14 cellular contexts compared by ENCODE assay signal in genomic region chrX:5086388-5086787, GRCh38.
A peak's percentile ranks its signal among the peaks of the same experiment; 100 is the strongest.
DNase-seq lines count a peak whose midpoint lies in the region; ATAC-seq and TF ChIP-seq lines count a peak whose summit lies in the region.
"Had no signal": no experiment of that assay in that cellular context is flagged by ENCODE, and none has a peak within 500 bp of the region (broad histone marks: within the 10 kb centered on the region; RNA-seq: fewer than 3 reads in every experiment).

No MANE protein-coding gene starts in this region.

- H3K27me3 Mint-ChIP-seq in CD8-positive, alpha-beta T cell (ENCODE audit: low read depth), result no peaks in the 10 kb centered on the region
- H3K27me3 Mint-ChIP-seq: B cell; CD4-positive, alpha-beta T cell had no signal

- POLR2A ChIA-PET in CD8-positive, alpha-beta T cell (lab: Charles Lee), result no interaction called here

- no peak for ATAC-seq in upper lobe of right lung
- ATAC-seq in CD8-positive, alpha-beta T cell, result no peak
- ATAC-seq: GM12878, GM23338 had no signal

- no peak overlapping the region for H3K4me3 ChIP-seq in fibroblast of villous mesenchyme (ENCODE audit: low read depth, low read length)
- no peak overlapping the region for H3K4me3 ChIP-seq in upper lobe of right lung
- H3K4me3 ChIP-seq in CD8-positive, alpha-beta T cell (ENCODE audit: low read depth, low read length), result no peak overlapping the region
- H3K4me3 ChIP-seq: GM12878, GM23338 had no signal

- peaks cover 2% of the 10 kb centered on the region for H3K9me3 Mint-ChIP-seq in CD8-positive, alpha-beta T cell
- H3K9me3 Mint-ChIP-seq: GM23338 had no signal

- no peak overlapping the region for H3K4me3 Mint-ChIP-seq in CD8-positive, alpha-beta T cell
- H3K4me3 Mint-ChIP-seq: B cell; CD4-positive, alpha-beta T cell; GM23338; H9 had no signal

- CTCF ChIA-PET in CD8-positive, alpha-beta T cell (lab: Charles Lee), result no interaction called here

- H3K27me3 ChIP-seq in upper lobe of right lung, result no peaks in the 10 kb centered on the region
- H3K27me3 ChIP-seq in CD8-positive, alpha-beta T cell (ENCODE audit: insufficient read depth, low read length), result no peaks in the 10 kb centered on the region

- H3K27ac Mint-ChIP-seq in CD8-positive, alpha-beta T cell, result no peak overlapping the region
- H3K27ac Mint-ChIP-seq: B cell; CD4-positive, alpha-beta T cell; GM23338; H9 had no signal

- intact Hi-C loops in upper lobe of right lung (cut with DNase I), result no loop called here
- intact Hi-C loops in CD8-positive, alpha-beta T cell (cut with DNase I, micrococcal nuclease), result no loop called here

- TF ChIP-seq CTCF in fibroblast of villous mesenchyme (IDR thresholded peaks at IDR 0.05; ENCODE audit: insufficient read depth, low read depth, low read length) (no peak), upper lobe of right lung (IDR thresholded peaks at IDR 0.05) (no peak)
- TF ChIP-seq CTCF in CD8-positive, alpha-beta T cell (IDR thresholded peaks at IDR 0.05), result no peak

- H3K27ac ChIP-seq in upper lobe of right lung, result no peak overlapping the region
- H3K27ac ChIP-seq in CD8-positive, alpha-beta T cell (ENCODE audit: low read depth, low read length), result no peak overlapping the region

- H3K4me1 Mint-ChIP-seq in CD8-positive, alpha-beta T cell (ENCODE audit: low read depth), result no peaks in the 10 kb centered on the region
- H3K4me1 Mint-ChIP-seq: B cell had no signal

- H3K9me3 ChIP-seq in upper lobe of right lung, result no peaks in the 10 kb centered on the region
- H3K9me3 ChIP-seq in CD8-positive, alpha-beta T cell (ENCODE audit: low read length), result no peaks in the 10 kb centered on the region

- H3K36me3 ChIP-seq in upper lobe of right lung, result no peaks in the 10 kb centered on the region
- H3K36me3 ChIP-seq in CD8-positive, alpha-beta T cell (ENCODE audit: insufficient read depth, low read length), result no peaks in the 10 kb centered on the region

- H3K4me1 ChIP-seq in upper lobe of right lung, result no peaks in the 10 kb centered on the region
- H3K4me1 ChIP-seq in CD8-positive, alpha-beta T cell (ENCODE audit: insufficient read depth, low read length), result no peaks in the 10 kb centered on the region

- DNase-seq in NCI-H526 (lab: John Stamatoyannopoulos, UW) (peak; percentile 6 to 21), NCI-H526 treated with DMSO at 0.1 percent for 48 hours (lab: John Stamatoyannopoulos, UW) (no peak), M059J (ENCODE audit: low read depth) (peak; percentile 51), NCI-H69 (lab: John Stamatoyannopoulos, UW) (peak; percentile 5), fibroblast of villous mesenchyme (ENCODE audit: low read depth) (peak; percentile 1), upper lobe of right lung (no peak)
- no peak for DNase-seq in CD8-positive, alpha-beta T cell
- DNase-seq: C1 segment of cervical spinal cord; CD4-positive, alpha-beta T cell; DMS79; H9 had no signal

- no peaks in the 10 kb centered on the region for H3K36me3 Mint-ChIP-seq in CD8-positive, alpha-beta T cell

Comparison
In these comparisons a context has a peak if more than half of its experiments do, and no peak if none do; other contexts are left out.
1. DNase-seq: peak in NCI-H526 (2 of 2), M059J (single experiment), NCI-H69 (single experiment) and fibroblast of villous mesenchyme (single experiment); none in NCI-H526 treated with DMSO at 0.1 percent for 48 hours (single experiment), upper lobe of right lung (single experiment) and CD8-positive, alpha-beta T cell (0 of 7).